In genomic region chr5:95730730-95731570, GRCh38 we compare ENCODE assay signal across 8 cellular contexts. TPM values are rescaled to one million over a fixed set of nuclear protein-coding genes. Genes with fewer than 3 reads are reported as not detected.
DNase-seq lines count a peak whose midpoint lies in the region; TF ChIP-seq lines count a peak whose summit lies in the region.

Gene RHOBTB3 (plus strand): TSS chr5:95731336. CDS start chr5:95731683, 347 bp downstream.

- no peak within 1 kb of the TSS for H2AFZ ChIP-seq in OCI-LY1 (ENCODE audit: low read length)

- no peaks in the 10 kb centered on the region for H3K9me2 ChIP-seq in OCI-LY1 (ENCODE audit: low read depth, low read length)

- peak within 1 kb of the TSS; percentile 94 for H3K27ac Mint-ChIP-seq in Caco-2 (ENCODE audit: unreplicated experiment)

- H3K4me1 ChIP-seq in Caco-2 (peaks cover 55% of the 10 kb centered on the region), OCI-LY1 (ENCODE audit: insufficient read depth, low read length, severe bottlenecking) (peaks cover 6% of the 10 kb centered on the region), muscle layer of duodenum (ENCODE audit: control insufficient read depth in 1 of 2, insufficient read depth in 2 of 2, low read length in 2 of 2) (peaks cover 11% of the 10 kb centered on the region in 2 donors)

- peak within 1 kb of the TSS; percentile 64 for H3K4me2 ChIP-seq in OCI-LY1 (ENCODE audit: low read length)

- H3K9me3 ChIP-seq in Caco-2, result no peaks in the 10 kb centered on the region
- H3K9me3 ChIP-seq in OCI-LY1 (ENCODE audit: low read length), result no peaks in the 10 kb centered on the region
- H3K9me3 ChIP-seq in muscle layer of duodenum (ENCODE audit: control insufficient read depth in 1 of 2, low read length in 2 of 2), result no peaks in the 10 kb centered on the region

- intact Hi-C loops in Caco-2 (cut with micrococcal nuclease; ENCODE audit: unreplicated experiment), result loop anchor here (1.0 kb wide), 2 partner anchors 28 to 85 kb away; partner anchors contain the start of gene RFESD

- H3K4me3 Mint-ChIP-seq in Caco-2 (ENCODE audit: unreplicated experiment), result peak within 1 kb of the TSS; percentile 96

- BruUV-seq in Caco-2 (replicated peaks; lab: Mats Ljungman, UMichigan), result TSS peak; percentile 22

- H4K20me1 ChIP-seq in OCI-LY1 (ENCODE audit: insufficient read depth, low read length), result no peaks in the 10 kb centered on the region

- CTCF ChIA-PET in Caco-2 (lab: Charles Lee), result interaction anchor here (0.7 to 2.0 kb wide), 5 partner anchors 50 to 84 kb away, joined by 3 to 10 read pairs (median 4); partner anchors contain the start of gene RFESD

- POLR2A ChIA-PET in Caco-2 (lab: Charles Lee), result interaction anchor here (0.6 to 2.8 kb wide), 6 partner anchors 21 to 1205 kb away, joined by 3 to 41 read pairs (median 3); partner anchors contain the start of gene RFESD

- no peaks in the 10 kb centered on the region for H3F3A ChIP-seq in OCI-LY1 (ENCODE audit: insufficient read depth, low read length)

- no peak within 1 kb of the TSS for H3K27ac ChIP-seq in OCI-LY1 (ENCODE audit: low read depth, low read length, poor library complexity, severe bottlenecking)
- peak within 1 kb of the TSS; percentile 93 for H3K27ac ChIP-seq in muscle layer of duodenum (ENCODE audit: low read length)

- no peak within 1 kb of the TSS for H3K9ac ChIP-seq in OCI-LY1 (ENCODE audit: low read length)

- H3K36me3 Mint-ChIP-seq in Caco-2 (ENCODE audit: insufficient read depth, unreplicated experiment), result peaks cover 21% of the 10 kb centered on the region

- peaks cover 38% of the 10 kb centered on the region for H3K4me1 Mint-ChIP-seq in Caco-2 (ENCODE audit: low read depth, unreplicated experiment)

- H3K9me3 Mint-ChIP-seq in Caco-2 (ENCODE audit: unreplicated experiment), result no peaks in the 10 kb centered on the region

- TF ChIP-seq CTCF in Caco-2 (IDR thresholded peaks at IDR 0.05; ENCODE audit: insufficient read depth in 1 of 2, low read depth in 1 of 2, low read length in 1 of 2, severe bottlenecking in 1 of 2, unreplicated experiment in 1 of 2), result peak in 1 of 2 experiments; percentile 3
- peak; percentile 11 for TF ChIP-seq CTCF in GM20000 (IDR thresholded peaks at IDR 0.05; ENCODE audit: extremely low read depth, missing control alignments)
- TF ChIP-seq CTCF in OCI-LY1 (IDR thresholded peaks at IDR 0.05; ENCODE audit: low read length), result no peak
- TF ChIP-seq CTCF in fibroblast of mammary gland (conservative IDR thresholded peaks at IDR 0.05; ENCODE audit: control insufficient read depth, insufficient read depth, low read depth, low read length), result no peak
- TF ChIP-seq CTCF in subcutaneous adipose tissue (IDR thresholded peaks at IDR 0.05; ENCODE audit: low read depth), result no peak

- peak within 1 kb of the TSS; percentile 97 for H3K4me3 ChIP-seq in Caco-2 (ENCODE audit: low read depth, low read length)
- peak within 1 kb of the TSS; percentile 53 for H3K4me3 ChIP-seq in OCI-LY1 (ENCODE audit: low read depth, low read length, poor library complexity, severe bottlenecking)
- H3K4me3 ChIP-seq in fibroblast of mammary gland (ENCODE audit: control insufficient read depth, low read depth, low read length), result peak within 1 kb of the TSS; percentile 86
- H3K4me3 ChIP-seq in muscle layer of duodenum (ENCODE audit: low read depth in 1 of 2, low read length in 2 of 2), result peak within 1 kb of the TSS; percentile 82 to 85

- H3K27me3 ChIP-seq in Caco-2 (replicated peaks; ENCODE audit: control insufficient read depth, insufficient read depth, low read length) (no peaks in the 10 kb centered on the region), OCI-LY1 (ENCODE audit: insufficient read depth, low read length) (no peaks in the 10 kb centered on the region; the same call in 1 of the 2 replicates), muscle layer of duodenum (ENCODE audit: low read depth, low read length) (no peaks in the 10 kb centered on the region)

- H3K79me2 ChIP-seq in OCI-LY1 (ENCODE audit: insufficient read depth, low read length), result no peaks in the 10 kb centered on the region

- DNase-seq in Caco-2, result peak; percentile 90 to 94
- peak; percentile 73 for DNase-seq in GM20000 (ENCODE audit: low spot score)
- peak; percentile 94 for DNase-seq in HT1080 (ENCODE audit: low read depth)
- DNase-seq in activated effector memory CD4-positive, alpha-beta T cell treated with Interleukin-2 at 50 U/mL for 16 hours, result peak; percentile 1
- peak; percentile 89 for DNase-seq in fibroblast of mammary gland (ENCODE audit: low read depth)

- H3K36me3 ChIP-seq in Caco-2 (ENCODE audit: control insufficient read depth, insufficient read depth, low read length) (no peaks in the 10 kb centered on the region), OCI-LY1 (ENCODE audit: insufficient read depth, low read length) (no peaks in the 10 kb centered on the region), muscle layer of duodenum (ENCODE audit: control insufficient read depth in 1 of 2, insufficient read depth in 2 of 2, low read length in 2 of 2) (no peaks in the 10 kb centered on the region)

- no peaks in the 10 kb centered on the region for H3K27me3 Mint-ChIP-seq in Caco-2 (ENCODE audit: insufficient read depth, unreplicated experiment)

RNA-seq across cellular contexts. Expression of gene RHOBTB3, which starts in this region (rescaled TPM):
- total RNA-seq in Caco-2 (2022), result 85.6 and 88.5 TPM in 2 replicates
- total RNA-seq in HT1080 (2014; rRNA removed; shearing (Covaris generic)), result 51.4 and 53.6 TPM in 2 replicates
- 51.9 and 73.3 TPM in 2 replicates for polyA plus RNA-seq in HT1080 (2015; cell fraction: cytosol; rRNA removed)
- polyA plus RNA-seq in HT1080 (2015; cell fraction: nucleus; rRNA removed), result 75.9 and 80.7 TPM in 2 replicates
- 100 to 1,000 TPM; 131 to 198 (median 148) TPM for total RNA-seq in subcutaneous adipose tissue

Comparison
In these comparisons a context has a peak if more than half of its experiments do, and no peak if none do; other contexts are left out.
1. DNase-seq: peak in every context shown above with its lines; median percentile 94 in HT1080; 92 in Caco-2; 89 in fibroblast of mammary gland; 73 in GM20000; 1 in activated effector memory CD4-positive, alpha-beta T cell treated with Interleukin-2 at 50 U/mL for 16 hours.